Comparison of ENCODE assay signal across 23 cellular contexts in the genomic region with DNA sequence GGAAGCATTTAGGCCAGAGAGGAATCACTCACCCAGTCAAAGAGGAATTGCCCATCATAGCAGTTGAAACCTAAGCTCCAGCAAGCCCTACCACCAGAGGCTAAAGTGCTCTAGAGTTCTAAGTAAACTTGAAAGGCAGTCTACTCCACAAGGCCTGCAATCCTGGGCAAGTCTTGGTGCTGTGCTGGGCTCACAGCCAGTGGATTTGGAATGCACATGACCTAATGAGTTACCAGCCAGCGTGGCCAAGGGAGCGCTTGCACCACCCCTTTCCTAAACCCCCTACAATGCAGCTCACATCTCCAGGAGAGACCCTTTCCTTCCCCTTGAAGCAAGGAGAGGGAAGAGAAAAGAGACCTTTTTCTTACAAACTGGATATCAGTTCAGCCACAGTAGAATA.
"Had no signal": no experiment of that assay in that cellular context is flagged by ENCODE, and none has a peak within 500 bp of the region (broad histone marks: within the 10 kb centered on the region; RNA-seq: fewer than 3 reads in every experiment).

No MANE protein-coding gene starts in this region.

- H3K36me3 ChIP-seq: colonic mucosa, neutrophil, spleen, stomach had no signal

- H3K27me3 ChIP-seq: colonic mucosa, hepatocyte, neutrophil, spleen, stomach had no signal

- H3K9me3 ChIP-seq: colonic mucosa, neutrophil had no signal

- H3K27ac ChIP-seq: colonic mucosa, hepatocyte, neutrophil, spleen, stomach had no signal

- ATAC-seq: left cardiac atrium; left ventricle myocardium superior; naive thymus-derived CD4-positive, alpha-beta T cell; sciatic nerve had no signal

- H3K4me1 ChIP-seq: colonic mucosa, spleen, stomach had no signal

- H3K4me2 ChIP-seq: hepatocyte had no signal

- H2AFZ ChIP-seq: hepatocyte had no signal

- DNase-seq: colonic mucosa; dermis blood vessel endothelial cell; head of caudate nucleus; kidney; left cardiac atrium; left ventricle myocardium superior; mesenchymal stem cell; midbrain; naive thymus-derived CD4-positive, alpha-beta T cell; nephron progenitor cell; posterior cingulate gyrus; spleen; stimulated activated CD4-positive, alpha-beta T cell treated with anti-CD3 and anti-CD28 coated beads, Interleukin-15, amount 100 ng/mL, for 24 hours; stimulated activated CD4-positive, alpha-beta T cell treated with anti-CD3 and anti-CD28 coated beads, Interleukin-2, amount 100 ng/mL, for 24 hours; stimulated activated naive CD4-positive, alpha-beta T cell; stomach; substantia nigra; trophoblast cell had no signal

- FAIRE-seq: kidney, urothelium cell line had no signal

- H3K4me3 ChIP-seq: colonic mucosa, hepatocyte, lung, spleen, stomach had no signal
